6 cellular contexts compared by ENCODE assay signal in genomic region chr17:28404812-28405570, GRCh38. TPM values are rescaled to one million over a fixed set of nuclear protein-coding genes. Genes with fewer than 3 reads are reported as not detected.
DNase-seq lines count a peak whose midpoint lies in the region; TF ChIP-seq lines count a peak whose summit lies in the region.

No MANE protein-coding gene starts in this region.

- H3K9me3 Mint-ChIP-seq in Calu3 (ENCODE audit: low read depth, unreplicated experiment) = no peaks in the 10 kb centered on the region
- H3K9me3 Mint-ChIP-seq in activated naive CD8-positive, alpha-beta T cell (ENCODE audit: low read depth) = no peaks in the 10 kb centered on the region
- no peaks in the 10 kb centered on the region for H3K9me3 Mint-ChIP-seq in mesothelial cell of epicardium

- H3K27me3 Mint-ChIP-seq in Calu3 (ENCODE audit: unreplicated experiment) = peaks cover 17% of the 10 kb centered on the region
- peaks cover 4% of the 10 kb centered on the region for H3K27me3 Mint-ChIP-seq in activated naive CD8-positive, alpha-beta T cell
- no peaks in the 10 kb centered on the region for H3K27me3 Mint-ChIP-seq in mesothelial cell of epicardium (ENCODE audit: low read depth)

- H3K4me3 Mint-ChIP-seq in Calu3 (ENCODE audit: low read depth, unreplicated experiment) (peak overlapping the region; percentile 86), mesothelial cell of epicardium (peak overlapping the region; percentile 79)
- peak overlapping the region; percentile 83 for H3K4me3 Mint-ChIP-seq in activated naive CD8-positive, alpha-beta T cell

- H3K4me1 Mint-ChIP-seq in Calu3 (ENCODE audit: low read depth, unreplicated experiment) (no peaks in the 10 kb centered on the region), mesothelial cell of epicardium (peaks cover 29% of the 10 kb centered on the region)
- peaks cover 7% of the 10 kb centered on the region for H3K4me1 Mint-ChIP-seq in activated naive CD8-positive, alpha-beta T cell (ENCODE audit: low read depth)

- peaks cover 15% of the 10 kb centered on the region for H3K36me3 Mint-ChIP-seq in Calu3 (ENCODE audit: insufficient read depth, unreplicated experiment)
- H3K36me3 Mint-ChIP-seq in activated naive CD8-positive, alpha-beta T cell = no peaks in the 10 kb centered on the region
- H3K36me3 Mint-ChIP-seq in mesothelial cell of epicardium = peaks cover 5% of the 10 kb centered on the region

- CTCF ChIA-PET in Calu3 (lab: Charles Lee) = interaction anchor here (1.9 kb wide), 1 partner anchor 11 kb away, joined by 8 read pairs; no protein-coding TSS in a partner anchor

- DNase-seq in Calu3 = no peak
- DNase-seq in mesothelial cell of epicardium (ENCODE audit: low spot score in 2 of 2, unreplicated experiment in 2 of 2) = no peak
- DNase-seq in AML-193 (lab: John Stamatoyannopoulos, UW) = no peak
- no peak for DNase-seq in SK-N-DZ (ENCODE audit: low spot score)
- no peak for DNase-seq in NCI-H226

- no peak for TF ChIP-seq CTCF in Calu3 (IDR thresholded peaks at IDR 0.05; ENCODE audit: unreplicated experiment)
- TF ChIP-seq CTCF in mesothelial cell of epicardium (IDR thresholded peaks at IDR 0.05; ENCODE audit: unreplicated experiment) = no peak

- BruUV-seq in Calu3 (replicated peaks; lab: Mats Ljungman, UMichigan) = no TSS peak

- H3K27ac Mint-ChIP-seq in Calu3 (ENCODE audit: unreplicated experiment) = no peak overlapping the region
- no peak overlapping the region for H3K27ac Mint-ChIP-seq in activated naive CD8-positive, alpha-beta T cell
- H3K27ac Mint-ChIP-seq in mesothelial cell of epicardium = no peak overlapping the region

- intact Hi-C loops in Calu3 (cut with micrococcal nuclease; ENCODE audit: unreplicated experiment) = no loop called here

RNA-seq across cellular contexts. Expression of gene SLC46A1, which starts 1.0 kb away (rescaled TPM):
- 13.3 and 17.0 TPM in 2 replicates for total RNA-seq in Calu3 (2022)
- 13.3 to 15.2 TPM (median 13.5 TPM) in 3 replicates for total RNA-seq in mesothelial cell of epicardium
- polyA plus RNA-seq in SK-N-DZ (2014; cell fraction: cytosol; rRNA removed) = 8.9 and 13.0 TPM in 2 replicates
- polyA plus RNA-seq in SK-N-DZ (2014; cell fraction: nucleus; rRNA removed) = 3.4 and 6.9 TPM in 2 replicates

RNA-seq across cellular contexts. Expression of gene SARM1, which starts 33.5 kb away (rescaled TPM):
- total RNA-seq in Calu3 (2022) = 7.1 and 8.1 TPM in 2 replicates
- total RNA-seq in mesothelial cell of epicardium = 17.3 to 19.0 TPM (median 17.3 TPM) in 3 replicates
- 49.9 and 50.4 TPM in 2 replicates for polyA plus RNA-seq in SK-N-DZ (2014; cell fraction: cytosol; rRNA removed)
- 54.6 and 60.5 TPM in 2 replicates for polyA plus RNA-seq in SK-N-DZ (2014; cell fraction: nucleus; rRNA removed)

RNA-seq across cellular contexts. Expression of gene VTN, which starts 34.9 kb away (rescaled TPM):
- 0.22 TPM in 1 of 2 replicates, not detected in the other for total RNA-seq in Calu3 (2022)
- total RNA-seq in mesothelial cell of epicardium = 0.47 to 0.51 TPM (median 0.50 TPM) in 3 replicates
- polyA plus RNA-seq in SK-N-DZ (2014; cell fraction: cytosol; rRNA removed) = 0.57 and 1.6 TPM in 2 replicates
- 3.8 and 4.2 TPM in 2 replicates for polyA plus RNA-seq in SK-N-DZ (2014; cell fraction: nucleus; rRNA removed)

RNA-seq across cellular contexts. Expression of gene SEBOX, which starts 40.0 kb away (rescaled TPM):
- total RNA-seq in Calu3 (2022) (not detected in 2 replicates), mesothelial cell of epicardium (not detected in 3 replicates)
- polyA plus RNA-seq in SK-N-DZ (2014; cell fraction: cytosol; rRNA removed) = not detected in 2 replicates
- polyA plus RNA-seq in SK-N-DZ (2014; cell fraction: nucleus; rRNA removed) = not detected in 2 replicates

RNA-seq across cellular contexts. Expression of gene POLDIP2, which starts 47.7 kb away (rescaled TPM):
- total RNA-seq in Calu3 (2022) (82.7 and 85.9 TPM in 2 replicates), mesothelial cell of epicardium (60.8 to 61.0 TPM (median 60.9 TPM) in 3 replicates)
- 139 and 142 TPM in 2 replicates for polyA plus RNA-seq in SK-N-DZ (2014; cell fraction: cytosol; rRNA removed)
- polyA plus RNA-seq in SK-N-DZ (2014; cell fraction: nucleus; rRNA removed) = 96.3 and 97.9 TPM in 2 replicates
